Comparison of ENCODE assay signal across 11 cellular contexts in the genomic region with DNA sequence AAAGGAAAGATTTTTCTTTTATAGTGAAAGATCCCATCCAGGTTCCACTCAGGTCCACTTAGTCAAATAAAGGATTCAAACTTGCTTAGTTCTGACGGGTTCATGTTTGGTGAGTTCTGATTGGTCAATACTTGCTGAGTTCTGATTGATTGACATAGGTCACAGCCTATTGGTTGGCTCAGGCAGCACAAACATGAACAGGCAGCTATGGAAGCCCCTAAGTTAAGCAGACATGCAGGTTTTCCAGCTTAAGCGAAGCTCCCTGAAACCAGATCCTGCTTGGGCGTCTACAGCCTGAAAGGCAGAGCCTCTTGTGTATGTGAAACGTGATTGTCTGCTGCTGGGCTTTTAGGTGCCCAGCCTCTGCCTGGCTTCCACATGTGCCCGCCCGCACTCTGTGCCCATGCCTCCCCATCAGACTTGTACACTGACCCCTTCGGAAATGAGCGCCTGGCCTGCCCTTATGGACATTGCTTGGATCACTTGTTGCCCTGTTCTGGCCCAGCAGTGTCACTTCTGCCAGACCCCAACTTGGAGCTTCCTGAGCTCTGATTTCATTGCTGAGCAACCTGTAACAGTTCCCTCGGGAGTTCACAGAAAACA. TPM values are rescaled to one million over a fixed set of nuclear protein-coding genes. Genes with fewer than 3 reads are reported as not detected.
A peak's percentile ranks its signal among the peaks of the same experiment; 100 is the strongest.
DNase-seq lines count a peak whose midpoint lies in the region; ATAC-seq, FAIRE-seq and TF ChIP-seq lines count a peak whose summit lies in the region.
"Had no signal": no experiment of that assay in that cellular context is flagged by ENCODE, and none has a peak within 500 bp of the region (broad histone marks: within the 10 kb centered on the region; RNA-seq: fewer than 3 reads in every experiment).

No MANE protein-coding gene starts in this region.

- H3K4me1 ChIP-seq in GM12878 (ENCODE audit: control insufficient read depth, insufficient read depth, low read length), result no peaks in the 10 kb centered on the region
- H3K4me1 ChIP-seq: left ventricle myocardium inferior had no signal

- H3K4me2 ChIP-seq in GM12878 (ENCODE audit: control insufficient read depth, insufficient read depth), result no peak overlapping the region

- 42% methylated on average over 8 of the region's 9 CpGs for WGBS in GM12878 (ENCODE audit: insufficient coverage, insufficient replicate concordance, low lambda C conversion rate, missing lambda C conversion rate)

- TF ChIP-seq CTCF in Calu3 (IDR thresholded peaks at IDR 0.05; ENCODE audit: unreplicated experiment) (no peak), GM12878 (IDR thresholded peaks at IDR 0.05 in 2 of 3, conservative IDR thresholded peaks at IDR 0.05 in 1 of 3; ENCODE audit: control insufficient read depth in 2 of 3, extremely low read depth in 1 of 3, insufficient read depth in 1 of 3, low read depth in 3 of 3, low read length in 3 of 3) (no peak)

- no peaks in the 10 kb centered on the region for H3K4me1 Mint-ChIP-seq in Calu3 (ENCODE audit: low read depth, unreplicated experiment)
- H3K4me1 Mint-ChIP-seq in activated T-helper 17 cell treated with anti-CD3 and anti-CD28 coated beads, Interleukin-2, amount 50 U/mL, for 72 hours, result peaks cover 6% of the 10 kb centered on the region

- no peaks in the 10 kb centered on the region for H4K20me1 ChIP-seq in GM12878 (ENCODE audit: control insufficient read depth, insufficient read depth)

- H3K27me3 ChIP-seq in GM12878 (replicated peaks in 1 of 2; ENCODE audit: control insufficient read depth in 2 of 2, insufficient read depth in 2 of 2, low read length in 1 of 2), result no peaks in the 10 kb centered on the region; a peak in 2 of 4 replicates

- no peak overlapping the region for H3K9ac ChIP-seq in GM12878 (ENCODE audit: control insufficient read depth, insufficient read depth, low read length)

- POLR2A ChIA-PET in GM12878 (lab: Charles Lee), result no interaction called here

- no peak for TF ChIP-seq POLR2A in GM12878 (IDR thresholded peaks at IDR 0.05; ENCODE audit: low read depth, low read length)

- RAD21 ChIA-PET in GM12878 (lab: Charles Lee; ENCODE audit: unreplicated experiment), result no interaction called here

- intact Hi-C loops in Calu3 (cut with micrococcal nuclease; ENCODE audit: unreplicated experiment), result no loop called here
- intact Hi-C loops in GM12878 (cut with micrococcal nuclease; ENCODE audit: unreplicated experiment), result no loop called here

- H3K4me3 Mint-ChIP-seq in Calu3 (ENCODE audit: low read depth, unreplicated experiment), result no peak overlapping the region
- no peak overlapping the region for H3K4me3 Mint-ChIP-seq in activated T-helper 17 cell treated with anti-CD3 and anti-CD28 coated beads, Interleukin-2, amount 50 U/mL, for 72 hours
- H3K4me3 Mint-ChIP-seq: activated CD8-positive, alpha-beta T cell treated with anti-CD3 and anti-CD28 coated beads, Interleukin-2, amount 10 ng/mL, durations not matched to agents 7 days and 5 days had no signal

- no peak for ATAC-seq in GM12878
- no peak for ATAC-seq in activated T-helper 17 cell treated with anti-CD3 and anti-CD28 coated beads, Interleukin-2, amount 50 U/mL, for 72 hours (replicated peaks)
- ATAC-seq: activated CD8-positive, alpha-beta T cell treated with anti-CD3 and anti-CD28 coated beads, Interleukin-2, amount 10 ng/mL, durations not matched to agents 7 days and 5 days had no signal

- H3K27me3 Mint-ChIP-seq in Calu3 (ENCODE audit: unreplicated experiment), result peaks cover 45% of the 10 kb centered on the region
- peaks cover 9% of the 10 kb centered on the region for H3K27me3 Mint-ChIP-seq in activated T-helper 17 cell treated with anti-CD3 and anti-CD28 coated beads, Interleukin-2, amount 50 U/mL, for 72 hours

- no peak overlapping the region for H3K27ac ChIP-seq in GM12878 (ENCODE audit: control insufficient read depth, insufficient read depth)
- H3K27ac ChIP-seq: left ventricle myocardium inferior had no signal

- H3K4me3 ChIP-seq in GM12878, result no peak overlapping the region
- H3K4me3 ChIP-seq: left ventricle myocardium inferior had no signal

- no peak for TF ChIP-seq RAD21 in GM12878 (IDR thresholded peaks at IDR 0.05; ENCODE audit: insufficient read depth, low read depth, low read length)

- H3K36me3 Mint-ChIP-seq in Calu3 (ENCODE audit: insufficient read depth, unreplicated experiment), result no peaks in the 10 kb centered on the region
- H3K36me3 Mint-ChIP-seq in activated T-helper 17 cell treated with anti-CD3 and anti-CD28 coated beads, Interleukin-2, amount 50 U/mL, for 72 hours (ENCODE audit: low read depth), result no peaks in the 10 kb centered on the region

- peaks cover 3% of the 10 kb centered on the region for H3K9me3 Mint-ChIP-seq in Calu3 (ENCODE audit: low read depth, unreplicated experiment)
- no peaks in the 10 kb centered on the region for H3K9me3 Mint-ChIP-seq in activated T-helper 17 cell treated with anti-CD3 and anti-CD28 coated beads, Interleukin-2, amount 50 U/mL, for 72 hours

- CTCF ChIA-PET in Calu3 (lab: Charles Lee), result interaction anchor here (0.5 kb wide), 1 partner anchor 830 kb away, joined by 3 read pairs; no protein-coding TSS in a partner anchor
- CTCF ChIA-PET in GM12878 (lab: Yijun Ruan, JAX), result no interaction called here

- BruUV-seq in Calu3 (replicated peaks; lab: Mats Ljungman, UMichigan) (no TSS peak), GM12878 (replicated peaks; lab: Mats Ljungman, UMichigan) (no TSS peak)

- in situ Hi-C loops in GM12878 (cut with MboI), result no loop called here

- no peaks in the 10 kb centered on the region for H3K9me3 ChIP-seq in GM12878 (replicated peaks; ENCODE audit: control insufficient read depth, insufficient read depth, low read length)
- H3K9me3 ChIP-seq: left ventricle myocardium inferior had no signal

- no peak for FAIRE-seq in GM12878 (lab: Jason Lieb, UNC)
- no peak for FAIRE-seq in RCC 7860 (lab: Jason Lieb, UNC)

- H3K27ac Mint-ChIP-seq in Calu3 (ENCODE audit: unreplicated experiment), result no peak overlapping the region
- no peak overlapping the region for H3K27ac Mint-ChIP-seq in activated T-helper 17 cell treated with anti-CD3 and anti-CD28 coated beads, Interleukin-2, amount 50 U/mL, for 72 hours
- H3K27ac Mint-ChIP-seq: activated CD8-positive, alpha-beta T cell treated with anti-CD3 and anti-CD28 coated beads, Interleukin-2, amount 10 ng/mL, durations not matched to agents 7 days and 5 days had no signal

- DNase-seq in Calu3 (peak; percentile 3), HuH-7 (ENCODE audit: low spot score) (peak; percentile 17), GM12878 (ENCODE audit: low read depth, low spot score) (no peak), kidney tubule cell (ENCODE audit: low spot score) (peak; percentile 38), anterior cingulate cortex (lab: John Stamatoyannopoulos, UW) (no peak), NCI-H187 treated with DMSO at 0.1 percent for 48 hours (lab: John Stamatoyannopoulos, UW) (no peak), RCC 7860 (ENCODE audit: low spot score) (no peak)
- DNase-seq: activated CD8-positive, alpha-beta T cell treated with anti-CD3 and anti-CD28 coated beads, Interleukin-2, amount 10 ng/mL, durations not matched to agents 7 days and 5 days; COR-L47; left ventricle myocardium inferior had no signal

- no peaks in the 10 kb centered on the region for H3K79me2 ChIP-seq in GM12878 (ENCODE audit: control insufficient read depth, insufficient read depth, low read length)

- H2AFZ ChIP-seq in GM12878 (ENCODE audit: control insufficient read depth, low read depth, low read length), result no peak overlapping the region

- no peak for TF ChIP-seq EP300 in GM12878 (IDR thresholded peaks at IDR 0.05; ENCODE audit: borderline replicate concordance in 1 of 2, control insufficient read depth in 1 of 2, low read depth in 2 of 2, low read length in 2 of 2)

- SMC1A ChIA-PET in GM12878 (lab: Charles Lee; ENCODE audit: uncharacterized antibody, unreplicated experiment), result no interaction called here

- no peaks in the 10 kb centered on the region for H3K36me3 ChIP-seq in GM12878 (ENCODE audit: control insufficient read depth in 2 of 2, insufficient read depth in 2 of 2, low read length in 1 of 2)
- H3K36me3 ChIP-seq: left ventricle myocardium inferior had no signal

TF ChIP-seq in GM12878, 131 proteins besides CTCF, POLR2A, EP300 and RAD21 (continues in another document):
- TF ChIP-seq, protein P1, sequence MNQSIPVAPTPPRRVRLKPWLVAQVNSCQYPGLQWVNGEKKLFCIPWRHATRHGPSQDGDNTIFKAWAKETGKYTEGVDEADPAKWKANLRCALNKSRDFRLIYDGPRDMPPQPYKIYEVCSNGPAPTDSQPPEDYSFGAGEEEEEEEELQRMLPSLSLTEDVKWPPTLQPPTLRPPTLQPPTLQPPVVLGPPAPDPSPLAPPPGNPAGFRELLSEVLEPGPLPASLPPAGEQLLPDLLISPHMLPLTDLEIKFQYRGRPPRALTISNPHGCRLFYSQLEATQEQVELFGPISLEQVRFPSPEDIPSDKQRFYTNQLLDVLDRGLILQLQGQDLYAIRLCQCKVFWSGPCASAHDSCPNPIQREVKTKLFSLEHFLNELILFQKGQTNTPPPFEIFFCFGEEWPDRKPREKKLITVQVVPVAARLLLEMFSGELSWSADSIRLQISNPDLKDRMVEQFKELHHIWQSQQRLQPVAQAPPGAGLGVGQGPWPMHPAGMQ (IDR thresholded peaks at IDR 0.05; ENCODE audit: borderline replicate concordance), result no peak

RNA-seq across cellular contexts. Expression of a gene that starts 45.4 kb away (rescaled TPM):
- total RNA-seq in Calu3 (2022) (15.8 and 19.7 TPM in 2 replicates), GM12878 (2014; rRNA removed) (48.8 and 49.3 TPM in 2 replicates), GM12878 (2014; rRNA removed; fragmentation: Illumina TruSeq; extraction: Trizol) (60.9 and 62.5 TPM in 2 replicates), GM12878 (2021) (38.7 and 39.4 TPM in 2 replicates)
- 40.3 and 42.4 TPM in 2 replicates for total RNA-seq in GM12878 (2013; cell fraction: nucleolus; rRNA removed)
- polyA plus RNA-seq in GM12878 (2011; ENCODE audit: low read depth), result 36.0 TPM
- polyA plus RNA-seq in GM12878 (2011; rRNA removed) (75.3 and 90.7 TPM in 2 replicates), GM12878 (2014; fragmentation: Illumina TruSeq; extraction: Trizol) (73.3 and 99.3 TPM in 2 replicates), GM12878 (2014; fragmentation: Nextera tagmentation; extraction: Ambion mirVana) (100 to 1,000 TPM; 120 to 129 TPM), GM12878 (2014; rRNA removed) (40.2 and 45.2 TPM in 2 replicates), GM12878 (2016; fragmentation: Nextera tagmentation; extraction: Ambion mirVana) (10 to 100 TPM; 53.7 to 57.6 TPM)
- polyA plus RNA-seq in GM12878 (2011; cell fraction: cytosol; rRNA removed), result 74.4 and 79.9 TPM in 2 replicates
- 67.4 and 84.6 TPM in 2 replicates for polyA plus RNA-seq in GM12878 (2011; cell fraction: nucleus; rRNA removed)
- 40.9 and 48.7 TPM in 2 replicates for polyA plus RNA-seq in GM12878 (2012)
- polyA minus RNA-seq in GM12878 (2011; rRNA and poly(A)+ RNA removed), result 78.8 and 88.5 TPM in 2 replicates
- 24.0 and 31.5 TPM in 2 replicates for polyA minus RNA-seq in GM12878 (2011; cell fraction: cytosol; rRNA and poly(A)+ RNA removed)
- polyA minus RNA-seq in GM12878 (2011; cell fraction: nucleus; rRNA and poly(A)+ RNA removed), result 28.0 and 34.9 TPM in 2 replicates
- total RNA-seq in activated T-helper 17 cell treated with anti-CD3 and anti-CD28 coated beads, Interleukin-2, amount 50 U/mL, for 72 hours, result 10 to 100 TPM; 41.6 to 45.8 TPM

Comparison
In these comparisons a context has a peak if more than half of its experiments do, and no peak if none do; other contexts are left out.
1. DNase-seq: peak in Calu3 (single experiment), HuH-7 (single experiment) and kidney tubule cell (single experiment); none in GM12878 (single experiment), anterior cingulate cortex (0 of 58), NCI-H187 treated with DMSO at 0.1 percent for 48 hours (single experiment) and RCC 7860 (single experiment).